ENCODE assay signal across 1 cellular context in genomic region chr14:33530358-33530757, GRCh38.
TF ChIP-seq lines count a peak whose summit lies in the region.

No MANE protein-coding gene starts in this region.

TF ChIP-seq in GM12878, 131 proteins besides CTCF, POLR2A, EP300 and RAD21 (continued from another document and continues in another):
- TF ChIP-seq ZNF592 (IDR thresholded peaks at IDR 0.05) (no peak), RELB (IDR thresholded peaks at IDR 0.05; ENCODE audit: low read depth) (peak; percentile 87), CBFB (IDR thresholded peaks at IDR 0.05; ENCODE audit: low read depth) (no peak), HDAC6 (IDR thresholded peaks at IDR 0.05; ENCODE audit: unreplicated experiment) (no peak), BMI1 (IDR thresholded peaks at IDR 0.05; ENCODE audit: borderline replicate concordance) (no peak), ETV6 (conservative IDR thresholded peaks at IDR 0.05 in 1 of 2, IDR thresholded peaks at IDR 0.05 in 1 of 2; ENCODE audit: borderline replicate concordance in 1 of 2, low read depth in 1 of 2) (no peak), NRF1 (conservative IDR thresholded peaks at IDR 0.05; ENCODE audit: low read depth, low read length) (no peak), RB1 (IDR thresholded peaks at IDR 0.05; ENCODE audit: borderline replicate concordance) (no peak), RUNX3 (IDR thresholded peaks at IDR 0.05; ENCODE audit: low read length) (no peak), SUPT20H (IDR thresholded peaks at IDR 0.05; ENCODE audit: borderline replicate concordance, control insufficient read depth, low read depth, low read length) (no peak), PKNOX1 (IDR thresholded peaks at IDR 0.05) (peak; percentile 80), CHD1 (IDR thresholded peaks at IDR 0.05; ENCODE audit: low read depth, low read length) (no peak), IRF4 (IDR thresholded peaks at IDR 0.05; ENCODE audit: low read depth, low read length) (no peak), ASH2L (IDR thresholded peaks at IDR 0.05; ENCODE audit: borderline replicate concordance, low read depth) (no peak), SMC3 (IDR thresholded peaks at IDR 0.05; ENCODE audit: borderline replicate concordance, low read length) (no peak), REST (IDR thresholded peaks at IDR 0.05; ENCODE audit: low read depth, low read length) (no peak), ATF7 (IDR thresholded peaks at IDR 0.05; ENCODE audit: low read depth) (peak; percentile 56; the same call in 1 of the 2 replicates), ATF3 (IDR thresholded peaks at IDR 0.05; ENCODE audit: borderline replicate concordance, extremely low read depth, low read depth, low read length) (no peak), EGR1 (IDR thresholded peaks at IDR 0.05; ENCODE audit: borderline replicate concordance in 1 of 2, low read depth in 2 of 2, low read length in 2 of 2) (no peak), MLLT1 (IDR thresholded peaks at IDR 0.05) (no peak), ZNF687 (IDR thresholded peaks at IDR 0.05) (0 out of 2 replicates have a peak, but pooled peaks have one; percentile 17), HDAC2 (IDR thresholded peaks at IDR 0.05) (no peak), LARP7 (IDR thresholded peaks at IDR 0.05) (no peak), PAX8 (IDR thresholded peaks at IDR 0.05) (no peak), IKZF1 (conservative IDR thresholded peaks at IDR 0.05) (peak; percentile 39), CHD2 (IDR thresholded peaks at IDR 0.05; ENCODE audit: borderline replicate concordance, low read depth, low read length) (peak; percentile 16; the same call in 1 of the 2 replicates), ZBTB40 (IDR thresholded peaks at IDR 0.05; ENCODE audit: borderline replicate concordance) (no peak), HDGF (IDR thresholded peaks at IDR 0.05) (no peak), CBX3 (IDR thresholded peaks at IDR 0.05; ENCODE audit: borderline replicate concordance, low read depth) (no peak), CEBPB (IDR thresholded peaks at IDR 0.05; ENCODE audit: borderline replicate concordance in 1 of 2, low read depth in 2 of 2, low read length in 2 of 2) (no peak), SMAD1 (IDR thresholded peaks at IDR 0.05; ENCODE audit: low read depth, partially characterized antibody) (peak; percentile 83), ZNF274 (IDR thresholded peaks at IDR 0.05; ENCODE audit: insufficient read depth, insufficient read length) (no peak), SMAD5 (IDR thresholded peaks at IDR 0.05; ENCODE audit: low read depth) (no peak), MEF2B (IDR thresholded peaks at IDR 0.05; ENCODE audit: partially characterized antibody, poor library complexity, severe bottlenecking) (peak; percentile 81), EED (IDR thresholded peaks at IDR 0.05; ENCODE audit: low read depth) (no peak), RCOR1 (conservative IDR thresholded peaks at IDR 0.05; ENCODE audit: low read depth, low read length) (no peak), GATAD2B (conservative IDR thresholded peaks at IDR 0.05; ENCODE audit: low read depth) (peak; percentile 82), NR2C1 (IDR thresholded peaks at IDR 0.05) (no peak), TCF12 (IDR thresholded peaks at IDR 0.05; ENCODE audit: low read depth, low read length) (no peak), ZNF217 (IDR thresholded peaks at IDR 0.05) (no peak), RBBP5 (conservative IDR thresholded peaks at IDR 0.05) (no peak), MTA3 (IDR thresholded peaks at IDR 0.05; ENCODE audit: borderline replicate concordance, low read length) (no peak), SREBF1 (IDR thresholded peaks at IDR 0.05; ENCODE audit: low read length) (no peak)
